In genomic region chr10:33611423-33611822, GRCh38 we compare ENCODE assay signal across 31 cellular contexts.
"Had no signal": no experiment of that assay in that cellular context is flagged by ENCODE, and none has a peak within 500 bp of the region (broad histone marks: within the 10 kb centered on the region; RNA-seq: fewer than 3 reads in every experiment).

No MANE protein-coding gene starts in this region.

- H3K27me3 ChIP-seq: ascending aorta, brain microvascular endothelial cell, esophagus squamous epithelium, gastroesophageal sphincter, heart right ventricle had no signal

- H3K4me1 ChIP-seq: ascending aorta, gastroesophageal sphincter had no signal

- H3K9me3 ChIP-seq: esophagus squamous epithelium had no signal

- H3K27ac ChIP-seq: brain microvascular endothelial cell, WERI-Rb-1 had no signal

- H3K27me3 Mint-ChIP-seq: activated B cell treated with CpG ODN at 0.5 μM for 24 hours; activated CD4-positive, alpha-beta T cell treated with anti-CD3 and anti-CD28 coated beads, Interleukin-2, amount 10 ng/mL, durations not matched to agents 7 days and 5 days; activated naive CD4-positive, alpha-beta T cell treated with anti-CD3 and anti-CD28 coated beads, Interleukin-2, amount 10 ng/mL, durations not matched to agents 7 days and 5 days; central memory CD8-positive, alpha-beta T cell; effector memory CD8-positive, alpha-beta T cell; T-helper 17 cell had no signal

- H3K36me3 ChIP-seq: ascending aorta, brain microvascular endothelial cell, esophagus squamous epithelium, gastroesophageal sphincter, heart right ventricle, WERI-Rb-1 had no signal

- H3K27ac Mint-ChIP-seq: activated B cell treated with CpG ODN at 0.5 μM for 24 hours; activated CD4-positive, alpha-beta memory T cell treated with anti-CD3 and anti-CD28 coated beads, Interleukin-2, amount 10 ng/mL, durations not matched to agents 7 days and 5 days; activated CD4-positive, alpha-beta T cell treated with anti-CD3 and anti-CD28 coated beads for 36 hours; activated CD4-positive, alpha-beta T cell treated with anti-CD3 and anti-CD28 coated beads, Interleukin-2, amount 10 ng/mL, durations not matched to agents 7 days and 5 days; activated naive CD4-positive, alpha-beta T cell treated with anti-CD3 and anti-CD28 coated beads, Interleukin-2, amount 10 ng/mL, durations not matched to agents 7 days and 5 days; activated naive CD4-positive, alpha-beta T cell treated with anti-CD3 and anti-CD28 coated beads, Interleukin-2, amount 50 U/mL, for 72 hours; activated naive CD8-positive, alpha-beta T cell treated with anti-CD3 and anti-CD28 coated beads, Interleukin-2, amount 10 ng/mL, durations not matched to agents 7 days and 5 days; activated T-cell treated with anti-CD3 and anti-CD28 coated beads, Interleukin-2, amount 50 U/mL, for 24 hours; effector memory CD8-positive, alpha-beta T cell; T-helper 17 cell; T-helper 2 cell treated with Interferon-gamma antibody and Interleukin-4, amounts not matched to agents 5 μg/mL and 100 μg/mL, for 36 hours had no signal

- DNase-seq: activated B cell treated with CpG ODN at 0.5 μM for 24 hours; activated CD4-positive, alpha-beta memory T cell treated with anti-CD3 and anti-CD28 coated beads, Interleukin-2, amount 10 ng/mL, durations not matched to agents 7 days and 5 days; activated CD4-positive, alpha-beta T cell treated with anti-CD3 and anti-CD28 coated beads for 36 hours; activated CD4-positive, alpha-beta T cell treated with anti-CD3 and anti-CD28 coated beads, Interleukin-2, amount 10 ng/mL, durations not matched to agents 7 days and 5 days; activated CD4-positive, alpha-beta T cell treated with anti-CD3 and anti-CD28 coated beads, Interleukin-2, amount 50 U/mL, for 4 hours; activated CD8-positive, alpha-beta memory T cell treated with anti-CD3 and anti-CD28 coated beads, Interleukin-2, amount 50 U/mL, for 48 hours; activated gamma-delta T cell; activated naive CD4-positive, alpha-beta T cell; activated naive CD4-positive, alpha-beta T cell treated with anti-CD3 and anti-CD28 coated beads, Interleukin-2, amount 10 ng/mL, durations not matched to agents 7 days and 5 days; activated naive CD8-positive, alpha-beta T cell treated with anti-CD3 and anti-CD28 coated beads, Interleukin-2, amount 10 ng/mL, durations not matched to agents 7 days and 5 days; activated T-cell treated with anti-CD3 and anti-CD28 coated beads for 4 hours; activated T-cell treated with anti-CD3 and anti-CD28 coated beads, Interleukin-2, amount 50 U/mL, for 24 hours; activated T-cell treated with anti-CD3 and anti-CD28 coated beads, Interleukin-2, amount 50 U/mL, for 72 hours; cortex of kidney; dermis blood vessel endothelial cell; effector CD4-positive, alpha-beta T cell; effector memory CD8-positive, alpha-beta T cell; esophagus squamous epithelium; foreskin melanocyte; heart right ventricle; T-helper 1 cell; T-helper 17 cell; T1000; WERI-Rb-1 had no signal

- H3K4me3 Mint-ChIP-seq: activated B cell treated with CpG ODN at 0.5 μM for 24 hours; activated CD4-positive, alpha-beta memory T cell treated with anti-CD3 and anti-CD28 coated beads, Interleukin-2, amount 10 ng/mL, durations not matched to agents 7 days and 5 days; activated CD4-positive, alpha-beta T cell treated with anti-CD3 and anti-CD28 coated beads for 36 hours; activated CD4-positive, alpha-beta T cell treated with anti-CD3 and anti-CD28 coated beads, Interleukin-2, amount 10 ng/mL, durations not matched to agents 7 days and 5 days; activated naive CD4-positive, alpha-beta T cell treated with anti-CD3 and anti-CD28 coated beads, Interleukin-2, amount 10 ng/mL, durations not matched to agents 7 days and 5 days; activated naive CD8-positive, alpha-beta T cell treated with anti-CD3 and anti-CD28 coated beads, Interleukin-2, amount 10 ng/mL, durations not matched to agents 7 days and 5 days; activated T-cell treated with anti-CD3 and anti-CD28 coated beads, Interleukin-2, amount 50 U/mL, for 24 hours; central memory CD8-positive, alpha-beta T cell; T-helper 17 cell; T-helper 2 cell treated with Interferon-gamma antibody and Interleukin-4, amounts not matched to agents 5 μg/mL and 100 μg/mL, for 36 hours had no signal

- H3K4me1 Mint-ChIP-seq: activated B cell treated with CpG ODN at 0.5 μM for 24 hours; activated CD4-positive, alpha-beta T cell treated with anti-CD3 and anti-CD28 coated beads, Interleukin-2, amount 10 ng/mL, durations not matched to agents 7 days and 5 days; activated naive CD4-positive, alpha-beta T cell treated with anti-CD3 and anti-CD28 coated beads, Interleukin-2, amount 10 ng/mL, durations not matched to agents 7 days and 5 days; activated naive CD8-positive, alpha-beta T cell treated with anti-CD3 and anti-CD28 coated beads, Interleukin-2, amount 10 ng/mL, durations not matched to agents 7 days and 5 days; T-helper 17 cell had no signal

- H3K36me3 Mint-ChIP-seq: activated naive CD4-positive, alpha-beta T cell treated with anti-CD3 and anti-CD28 coated beads, Interleukin-2, amount 10 ng/mL, durations not matched to agents 7 days and 5 days; activated naive CD8-positive, alpha-beta T cell treated with anti-CD3 and anti-CD28 coated beads, Interleukin-2, amount 10 ng/mL, durations not matched to agents 7 days and 5 days had no signal

- H3K9me3 Mint-ChIP-seq: T-helper 2 cell treated with Interferon-gamma antibody and Interleukin-4, amounts not matched to agents 5 μg/mL and 100 μg/mL, for 36 hours had no signal

- ATAC-seq: activated CD4-positive, alpha-beta T cell treated with anti-CD3 and anti-CD28 coated beads for 36 hours; activated CD4-positive, CD25-positive, alpha-beta regulatory T cell treated with anti-CD3 and anti-CD28 coated beads, Interleukin-2, amount 50 U/mL, for 24 hours; activated naive CD4-positive, alpha-beta T cell treated with anti-CD3 and anti-CD28 coated beads, Interleukin-2, amount 50 U/mL, for 72 hours; activated T-cell treated with anti-CD3 and anti-CD28 coated beads, Interleukin-2, amount 50 U/mL, for 72 hours; effector memory CD8-positive, alpha-beta T cell; gastroesophageal sphincter; T-helper 17 cell had no signal

- H3K4me3 ChIP-seq: ascending aorta, gastroesophageal sphincter, heart right ventricle had no signal
